ENCODE assay signal across 22 cellular contexts in genomic region chr10:132523561-132524442, GRCh38. TPM values are rescaled to one million over a fixed set of nuclear protein-coding genes. Genes with fewer than 3 reads are reported as not detected.
DNase-seq lines count a peak whose midpoint lies in the region; ATAC-seq and TF ChIP-seq lines count a peak whose summit lies in the region.
"Had no signal": no experiment of that assay in that cellular context is flagged by ENCODE, and none has a peak within 500 bp of the region (broad histone marks: within the 10 kb centered on the region; RNA-seq: fewer than 3 reads in every experiment).

No MANE protein-coding gene starts in this region.

- H3K36me3 ChIP-seq in left ventricle myocardium inferior (no peaks in the 10 kb centered on the region), ovary (no peaks in the 10 kb centered on the region), uterus (no peaks in the 10 kb centered on the region)
- H3K36me3 ChIP-seq: BE2C, upper lobe of right lung had no signal

- H3K27me3 ChIP-seq in left ventricle myocardium inferior (ENCODE audit: low read depth) (no peaks in the 10 kb centered on the region), ovary (no peaks in the 10 kb centered on the region), uterus (no peaks in the 10 kb centered on the region)
- H3K27me3 ChIP-seq: upper lobe of right lung had no signal

- TF ChIP-seq CTCF in left ventricle myocardium inferior (IDR thresholded peaks at IDR 0.05; ENCODE audit: borderline replicate concordance) (no peak), ovary (IDR thresholded peaks at IDR 0.05) (no peak), uterus (IDR thresholded peaks at IDR 0.05) (no peak)

- TF ChIP-seq EP300 in ovary (IDR thresholded peaks at IDR 0.05) = no peak

- H3K4me3 ChIP-seq in left ventricle myocardium inferior (no peak overlapping the region), ovary (no peak overlapping the region), uterus (no peak overlapping the region)
- H3K4me3 ChIP-seq: upper lobe of right lung had no signal

- H3K9me3 ChIP-seq in left ventricle myocardium inferior (replicated peaks) (no peaks in the 10 kb centered on the region), ovary (no peaks in the 10 kb centered on the region), uterus (no peaks in the 10 kb centered on the region)
- H3K9me3 ChIP-seq: BE2C, upper lobe of right lung had no signal

- ATAC-seq in Right ventricle myocardium superior (ENCODE audit: poor library complexity) (no peak), left cardiac atrium (no peak), HG02981 (IDR thresholded peaks at IDR 0.05; ENCODE audit: unreplicated experiment) (no peak), HG03469 (IDR thresholded peaks at IDR 0.05; ENCODE audit: unreplicated experiment) (no peak), HG02759 (IDR thresholded peaks at IDR 0.05; ENCODE audit: unreplicated experiment) (no peak)
- ATAC-seq: activated CD8-positive, alpha-beta T cell treated with anti-CD3 and anti-CD28 coated beads for 36 hours; upper lobe of right lung had no signal

- 92 to 95% (median 93%) methylated on average over 15 of the region's 15 CpGs for WGBS in ovary, 3 donors

- intact Hi-C loops in Right ventricle myocardium superior (cut with DNase I) (no loop called here), left cardiac atrium (cut with DNase I) (no loop called here), left ventricle myocardium inferior (cut with micrococcal nuclease) (no loop called here), ovary (cut with DNase I) (no loop called here), uterus (cut with DNase I; ENCODE audit: low total_unique reads) (no loop called here)

- H3K4me1 ChIP-seq in left ventricle myocardium inferior (peaks cover 40% of the 10 kb centered on the region), ovary (ENCODE audit: insufficient read depth) (peaks cover 17% of the 10 kb centered on the region), uterus (peaks cover 4 to 15% of the 10 kb centered on the region in 2 donors)
- H3K4me1 ChIP-seq: BE2C had no signal

- DNase-seq in Right ventricle myocardium superior (peak; percentile 22), left cardiac atrium (no peak), left ventricle myocardium inferior (peak; percentile 3), ovary (peak in 3 of 5 donors; percentile 12 to 32 (median 14)), uterus (peak; percentile 13 to 15)
- DNase-seq: activated CD4-positive, CD25-positive, alpha-beta regulatory T cell; activated CD8-positive, alpha-beta T cell treated with anti-CD3 and anti-CD28 coated beads for 36 hours; activated T-cell treated with anti-CD3 and anti-CD28 coated beads for 4 hours; amygdala; BE2C; HCEC 1CT; NCI-H1105; NCI-H2029 treated with DMSO at 0.1 percent for 48 hours; NCI-H226; NCI-H748 treated with DMSO at 0.1 percent for 48 hours; T-helper 9 cell; upper lobe of right lung had no signal

- TF ChIP-seq POLR2A in ovary (IDR thresholded peaks at IDR 0.05) = no peak
- TF ChIP-seq POLR2A in uterus (IDR thresholded peaks at IDR 0.05) = no peak

- H3K27ac ChIP-seq in left ventricle myocardium inferior (replicated peaks) (no peak overlapping the region), ovary (no peak overlapping the region), uterus (no peak overlapping the region)
- H3K27ac ChIP-seq: parathyroid adenoma, RWPE1, upper lobe of right lung had no signal

RNA-seq across cellular contexts. Expression of gene INPP5A, which starts 13.8 kb away (rescaled TPM):
- 99.1 TPM for total RNA-seq in Right ventricle myocardium superior
- total RNA-seq in left cardiac atrium = 10 to 100 TPM; 74.4 to 95.3 TPM
- total RNA-seq in left ventricle myocardium inferior = 105 TPM
- total RNA-seq in ovary = 10 to 100 TPM; 19.8 to 41.2 (median 35.3) TPM
- polyA plus RNA-seq in ovary = 10 to 100 TPM; 20.2 to 41.2 TPM
- 100 to 1,000 TPM in 1 of 4 donors, 10 to 100 TPM in 3; 22.5 to 160 (median 93.2) TPM for total RNA-seq in uterus
